Comparison of ENCODE assay signal across 8 cellular contexts in the genomic region with DNA sequence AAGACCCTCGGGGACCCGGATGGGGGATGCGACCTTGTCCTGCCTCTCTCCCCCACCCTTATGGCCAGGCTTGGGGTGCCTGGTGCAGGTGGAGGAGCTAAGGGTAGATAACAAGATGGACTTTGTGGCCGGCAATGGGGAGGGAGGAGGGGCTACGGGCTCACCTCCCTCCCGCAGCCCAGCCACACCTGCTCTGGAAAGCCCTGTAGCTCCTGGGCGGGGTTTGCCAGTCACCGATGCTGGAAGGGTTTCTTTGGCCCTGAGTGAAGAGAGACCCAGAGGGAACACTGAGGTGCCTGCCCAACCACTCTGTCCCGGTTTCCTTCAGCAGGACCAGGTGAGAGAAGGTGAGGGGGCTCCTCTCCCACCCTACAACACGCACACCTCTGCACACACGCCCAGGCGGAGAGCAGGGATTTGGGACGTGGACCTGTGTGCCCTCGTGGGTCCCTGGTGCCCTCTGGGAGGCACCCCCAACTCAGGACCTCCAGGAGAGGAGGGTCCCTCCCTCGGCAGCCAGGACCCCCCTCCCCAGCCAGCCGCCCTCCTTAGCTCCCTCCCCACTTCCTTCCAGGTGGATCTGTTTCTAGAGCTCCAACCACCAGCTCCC. TPM values are rescaled to one million over a fixed set of nuclear protein-coding genes. Genes with fewer than 3 reads are reported as not detected.
DNase-seq lines count a peak whose midpoint lies in the region; ATAC-seq, FAIRE-seq and TF ChIP-seq lines count a peak whose summit lies in the region.

Gene FUT2, plus strand, starts transcription at position 229 of the 610 bp plus-strand sequence. CDS start 6,986 bp downstream, outside the sequence.

- DNase-seq in DMS53 treated with DMSO at 0.1 percent for 48 hours (lab: John Stamatoyannopoulos, UW; ENCODE audit: unreplicated experiment), result peak; percentile 64
- DNase-seq in NCI-H526 (lab: John Stamatoyannopoulos, UW), result peak; percentile 35 to 81
- DNase-seq in esophagus muscularis mucosa (ENCODE audit: extremely low spot score), result no peak
- peak; percentile 76 to 90 (median 84) for DNase-seq in pancreas
- no peak for DNase-seq in superior temporal gyrus (ENCODE audit: extremely low spot score)
- no peak for DNase-seq in tibial artery
- no peak for DNase-seq in GM12892 (ENCODE audit: insufficient read length)

- H3K4me3 ChIP-seq in esophagus muscularis mucosa (peak within 1 kb of the TSS; percentile 13 to 46 (median 22)), pancreas (peak within 1 kb of the TSS; percentile 23 to 63 (median 42)), tibial artery (no peak within 1 kb of the TSS)

- intact Hi-C loops in esophagus muscularis mucosa (cut with DNase I), result no loop called here
- intact Hi-C loops in pancreas (cut with DNase I), result no loop called here
- intact Hi-C loops in tibial artery (cut with DNase I; ENCODE audit: low total_unique reads), result loop anchor here (2.0 kb wide), 1 partner anchor 75 kb away; no protein-coding TSS in a partner anchor

- peaks cover 0 to 2% (median 0%) of the 10 kb centered on the region in 4 donors for H3K36me3 ChIP-seq in esophagus muscularis mucosa
- no peaks in the 10 kb centered on the region for H3K36me3 ChIP-seq in pancreas
- H3K36me3 ChIP-seq in tibial artery, result peaks cover 0 to under 1% (median 0%) of the 10 kb centered on the region in 3 donors

- ATAC-seq in pancreas, result peak; percentile 91 to 95 (median 95)
- ATAC-seq in GM18861 (IDR thresholded peaks at IDR 0.05; ENCODE audit: unreplicated experiment), result no peak

- no peak for FAIRE-seq in pancreas (lab: Jason Lieb, UNC)
- FAIRE-seq in GM12892 (lab: Jason Lieb, UNC), result no peak

- H3K27ac ChIP-seq in esophagus muscularis mucosa (replicated peaks in 1 of 4) (peak within 1 kb of the TSS in 2 of 4 donors; percentile 26 to 63), pancreas (peak within 1 kb of the TSS; percentile 33 to 86 (median 54)), tibial artery (no peak within 1 kb of the TSS)

- H3K4me1 ChIP-seq in esophagus muscularis mucosa (peaks cover 8 to 13% (median 11%) of the 10 kb centered on the region in 4 donors), pancreas (peaks cover 0 to 5% (median 0%) of the 10 kb centered on the region in 3 donors), tibial artery (peaks cover 0 to 10% (median 2%) of the 10 kb centered on the region in 4 donors)

- H3K9me3 ChIP-seq in esophagus muscularis mucosa (no peaks in the 10 kb centered on the region), pancreas (no peaks in the 10 kb centered on the region), tibial artery (no peaks in the 10 kb centered on the region)

- WGBS in esophagus muscularis mucosa, result 31% methylated on average over 13 of the region's 16 CpGs
- 13 to 15% methylated on average over 14 to 16 of the region's 16 CpGs for WGBS in pancreas, 2 donors

- TF ChIP-seq POLR2A in esophagus muscularis mucosa (IDR thresholded peaks at IDR 0.05; ENCODE audit: low read depth), result no peak
- TF ChIP-seq POLR2A in GM12892 (IDR thresholded peaks at IDR 0.05; ENCODE audit: low read depth, low read length), result no peak

- H3K27me3 ChIP-seq in esophagus muscularis mucosa (peaks cover 0 to 25% (median 6%) of the 10 kb centered on the region in 4 donors), pancreas (no peaks in the 10 kb centered on the region), tibial artery (peaks cover 0 to 28% of the 10 kb centered on the region in 2 donors)

- TF ChIP-seq EP300 in esophagus muscularis mucosa (IDR thresholded peaks at IDR 0.05), result no peak

- TF ChIP-seq CTCF in esophagus muscularis mucosa (IDR thresholded peaks at IDR 0.05) (no peak), pancreas (IDR thresholded peaks at IDR 0.05) (no peak), tibial artery (IDR thresholded peaks at IDR 0.05) (no peak)

RNA-seq across cellular contexts. Expression of gene FUT2, which starts in this region (rescaled TPM):
- total RNA-seq in esophagus muscularis mucosa (not detected), pancreas (10 to 100 TPM in 2 of 6 donors, 1 to 10 TPM in 4; 4.8 to 14.5 (median 8.2) TPM)
- 1 to 10 TPM; 3.7 to 5.4 TPM for polyA plus RNA-seq in pancreas
- 0.32 TPM for polyA plus RNA-seq in GM12892 (2012; ENCODE audit: missing spikeins)

Comparison
In these comparisons a context has a peak if more than half of its experiments do, and no peak if none do; other contexts are left out.
1. RNA of gene FUT2 (total RNA-seq): 4.8 to 14.5 TPM in pancreas; not detected in esophagus muscularis mucosa; every median in the first group is over 4 times any median in the second.
2. DNase-seq: peak in DMS53 treated with DMSO at 0.1 percent for 48 hours (single experiment), NCI-H526 (2 of 2) and pancreas (6 of 6); none in esophagus muscularis mucosa (single experiment), superior temporal gyrus (single experiment), tibial artery (0 of 2) and GM12892 (single experiment).
3. H3K27ac ChIP-seq: peak in pancreas (4 of 4); none in tibial artery (0 of 2).
4. H3K4me3 ChIP-seq: peak in esophagus muscularis mucosa (4 of 4) and pancreas (4 of 4); none in tibial artery (0 of 2).